ENCODE assay signal across 10 cellular contexts in genomic region chr1:89262643-89263042, GRCh38. TPM values are rescaled to one million over a fixed set of nuclear protein-coding genes. Genes with fewer than 3 reads are reported as not detected.
DNase-seq lines count a peak whose midpoint lies in the region; FAIRE-seq and TF ChIP-seq lines count a peak whose summit lies in the region.
"Had no signal": no experiment of that assay in that cellular context is flagged by ENCODE, and none has a peak within 500 bp of the region (broad histone marks: within the 10 kb centered on the region; RNA-seq: fewer than 3 reads in every experiment).

No MANE protein-coding gene starts in this region.

- no peak overlapping the region for H2AK5ac ChIP-seq in H1 (ENCODE audit: low read depth, low read length)

- no peak overlapping the region for H3K18ac ChIP-seq in H1 (ENCODE audit: extremely low read depth, low read length)

- no peak overlapping the region for H2BK15ac ChIP-seq in H1 (ENCODE audit: low read length)

- no peak overlapping the region for H3K27ac ChIP-seq in H1 (ENCODE audit: low read depth, low read length)
- no peak overlapping the region for H3K27ac ChIP-seq in parathyroid adenoma
- peak overlapping the region in 1 of 2 donors; percentile 46 for H3K27ac ChIP-seq in small intestine (ENCODE audit: low read depth in 1 of 2, low read length in 1 of 2)
- H3K27ac ChIP-seq: A549 had no signal

- peak; percentile 25 for DNase-seq in DMS53 (lab: John Stamatoyannopoulos, UW)
- no peak for DNase-seq in DMS53 treated with DMSO at 0.1 percent for 48 hours (lab: John Stamatoyannopoulos, UW; ENCODE audit: unreplicated experiment)
- peak; percentile 5 for DNase-seq in MG63
- no peak for DNase-seq in H1 (ENCODE audit: low read depth in 1 of 2, low spot score in 2 of 2)
- DNase-seq in small intestine: no peak
- no peak for DNase-seq in AML-193 (lab: John Stamatoyannopoulos, UW)
- DNase-seq in NCI-H446 treated with DMSO at 0.1 percent for 48 hours (lab: John Stamatoyannopoulos, UW): no peak

- H3K4me1 ChIP-seq in H1 (replicated peaks in 1 of 4; ENCODE audit: control insufficient read depth in 3 of 4, insufficient read depth in 4 of 4, low read length in 3 of 4): peaks cover 0 to 3% (median 1%) of the 10 kb centered on the region in 4 experiments; a peak in 2 of 7 replicates
- H3K4me1 ChIP-seq in parathyroid adenoma: peaks cover 13% of the 10 kb centered on the region
- peaks cover 0 to 6% of the 10 kb centered on the region in 2 donors for H3K4me1 ChIP-seq in small intestine (ENCODE audit: control insufficient read depth in 2 of 2, insufficient read depth in 1 of 2, low read depth in 1 of 2, low read length in 1 of 2)
- H3K4me1 ChIP-seq: A549 had no signal

- H4K8ac ChIP-seq in H1 (ENCODE audit: extremely low read depth, insufficient read depth, low read length): no peak overlapping the region

- H2BK120ac ChIP-seq in H1 (replicated peaks; ENCODE audit: low read depth, low read length): no peak overlapping the region

- FAIRE-seq in H1 (lab: Jason Lieb, UNC): no peak
- FAIRE-seq in small intestine (lab: Jason Lieb, UNC): no peak
- FAIRE-seq: A549, GM12878 had no signal

- no peaks in the 10 kb centered on the region for H3K79me1 ChIP-seq in H1 (ENCODE audit: low read depth, low read length)

- no peak overlapping the region for H2BK20ac ChIP-seq in H1 (ENCODE audit: low read length)

- H3K4me3 ChIP-seq in MG63: no peak overlapping the region
- H3K4me3 ChIP-seq in H1 (ENCODE audit: extremely low read depth in 1 of 4, insufficient read depth in 2 of 4, low read depth in 3 of 4, low read length in 4 of 4): no peak overlapping the region
- H3K4me3 ChIP-seq in parathyroid adenoma (ENCODE audit: low read depth, low read length): no peak overlapping the region
- H3K4me3 ChIP-seq in small intestine (ENCODE audit: low read depth in 1 of 2, low read length in 2 of 2): no peak overlapping the region
- H3K4me3 ChIP-seq: A549, GM12878 had no signal

- no peak overlapping the region for H3K4ac ChIP-seq in H1 (replicated peaks; ENCODE audit: insufficient read length, low read depth, low read length)

- H3K14ac ChIP-seq in H1 (ENCODE audit: insufficient read length): no peak overlapping the region

- TF ChIP-seq CTCF in H1 (IDR thresholded peaks at IDR 0.05; ENCODE audit: control extremely low read depth in 1 of 3, insufficient read depth in 1 of 3, low read depth in 1 of 3, low read length in 3 of 3): no peak
- TF ChIP-seq CTCF in parathyroid adenoma (IDR thresholded peaks at IDR 0.05): no peak

- H3K9me3 ChIP-seq in MG63 (no peaks in the 10 kb centered on the region), H1 (ENCODE audit: insufficient read depth in 2 of 2, low read depth in 1 of 2, low read length in 1 of 2) (no peaks in the 10 kb centered on the region), parathyroid adenoma (ENCODE audit: control insufficient read depth, low read length) (no peaks in the 10 kb centered on the region), small intestine (ENCODE audit: control insufficient read depth, low read depth) (no peaks in the 10 kb centered on the region)
- H3K9me3 ChIP-seq: A549 had no signal

- H3K4me2 ChIP-seq in H1 (ENCODE audit: insufficient read depth in 1 of 2, low read depth in 2 of 2, low read length in 2 of 2) (no peak overlapping the region), parathyroid adenoma (ENCODE audit: low read length) (peak overlapping the region; percentile 47)
- H3K4me2 ChIP-seq: A549 had no signal

- no peaks in the 10 kb centered on the region for H3K23me2 ChIP-seq in H1 (ENCODE audit: low read depth, low read length)

- no peak for TF ChIP-seq EP300 in H1 (IDR thresholded peaks at IDR 0.05; ENCODE audit: borderline replicate concordance in 1 of 2, low read depth in 2 of 2, low read length in 2 of 2)

- 0 out of 2 replicates have a peak overlapping the region, but pooled peaks have one; percentile 30 for H2AFZ ChIP-seq in H1 (ENCODE audit: low read length)
- H2AFZ ChIP-seq in parathyroid adenoma: no peak overlapping the region

- no peak overlapping the region for H3K56ac ChIP-seq in H1 (replicated peaks; ENCODE audit: insufficient read length, low read depth, low read length)

- H4K20me1 ChIP-seq in H1 (replicated peaks in 1 of 2; ENCODE audit: control insufficient read depth in 1 of 2, insufficient read depth in 2 of 2, low read length in 2 of 2): no peaks in the 10 kb centered on the region

- H3K36me3 ChIP-seq in MG63 (no peaks in the 10 kb centered on the region), H1 (ENCODE audit: control insufficient read depth in 2 of 4, insufficient read depth in 4 of 4, low read length in 3 of 4) (no peaks in the 10 kb centered on the region), parathyroid adenoma (ENCODE audit: control insufficient read depth, insufficient read depth, low read length) (no peaks in the 10 kb centered on the region), small intestine (ENCODE audit: control insufficient read depth in 2 of 2, insufficient read depth in 2 of 2, low read length in 2 of 2) (no peaks in the 10 kb centered on the region)

- no peak overlapping the region for H2BK12ac ChIP-seq in H1 (ENCODE audit: low read depth, low read length)

- POLR2A ChIA-PET in H1 (lab: Charles Lee; ENCODE audit: partially characterized antibody): no interaction called here

- H4K91ac ChIP-seq in H1 (replicated peaks; ENCODE audit: insufficient read length, low read length): no peak overlapping the region

- H3K9ac ChIP-seq in H1 (replicated peaks in 1 of 4; ENCODE audit: extremely low read depth in 1 of 4, low read depth in 3 of 4, low read length in 3 of 4) (no peak overlapping the region), parathyroid adenoma (no peak overlapping the region)

- TF ChIP-seq POLR2A in H1 (IDR thresholded peaks at IDR 0.05; ENCODE audit: control extremely low read depth in 1 of 2, low read depth in 2 of 2, low read length in 2 of 2): no peak

- no peak for TF ChIP-seq RAD21 in H1 (IDR thresholded peaks at IDR 0.05 in 1 of 2, conservative IDR thresholded peaks at IDR 0.05 in 1 of 2; ENCODE audit: low read depth in 2 of 2, low read length in 2 of 2)

- no peaks in the 10 kb centered on the region for H3K79me2 ChIP-seq in H1 (ENCODE audit: control insufficient read depth in 1 of 2, insufficient read depth in 2 of 2, low read length in 2 of 2)
- H3K79me2 ChIP-seq in parathyroid adenoma: no peaks in the 10 kb centered on the region

- 80% methylated on average over 2 of the region's 2 CpGs; no CpG with 5 or more reads in 1 of the 2 experiments for WGBS in H1 (ENCODE audit: extremely low coverage in 1 of 2, insufficient coverage in 1 of 2, insufficient read length in 1 of 2, insufficient replicate concordance in 2 of 2, low coverage in 1 of 2, low lambda C conversion rate in 2 of 2, missing lambda C conversion rate in 1 of 2), 2 experiments
- 32 to 46% (median 44%) methylated on average over 2 of the region's 2 CpGs for WGBS in small intestine, 3 donors

- no peak overlapping the region for H3K23ac ChIP-seq in H1 (ENCODE audit: insufficient read length)

- H2BK5ac ChIP-seq in H1 (ENCODE audit: low read depth, low read length): no peak overlapping the region

- CTCF ChIA-PET in H1 (lab: Charles Lee; ENCODE audit: partially characterized antibody): no interaction called here

- H3K27me3 ChIP-seq in MG63: no peaks in the 10 kb centered on the region
- no peaks in the 10 kb centered on the region for H3K27me3 ChIP-seq in H1 (replicated peaks in 1 of 4; ENCODE audit: control insufficient read depth in 3 of 4, extremely low read depth in 1 of 4, insufficient read depth in 3 of 4, low read length in 3 of 4)
- no peaks in the 10 kb centered on the region for H3K27me3 ChIP-seq in parathyroid adenoma (ENCODE audit: control insufficient read depth, insufficient read depth, low read length)
- no peaks in the 10 kb centered on the region for H3K27me3 ChIP-seq in small intestine (ENCODE audit: control insufficient read depth in 2 of 2, insufficient read depth in 2 of 2, low read length in 2 of 2)

- H4K5ac ChIP-seq in H1 (ENCODE audit: insufficient read length, low read depth, low read length): no peak overlapping the region

TF ChIP-seq in H1, 55 proteins besides CTCF, POLR2A, EP300 and RAD21 (continues in another document):
- TF ChIP-seq BACH1 (IDR thresholded peaks at IDR 0.05; ENCODE audit: low read length): no peak
- no peak for TF ChIP-seq ASH2L (IDR thresholded peaks at IDR 0.05; ENCODE audit: low read length)
- no peak for TF ChIP-seq TAF1 (IDR thresholded peaks at IDR 0.05; ENCODE audit: low read depth, low read length)
- no peak for TF ChIP-seq MAFK (IDR thresholded peaks at IDR 0.05; ENCODE audit: low read depth, low read length)
- no peak for TF ChIP-seq TCF12 (IDR thresholded peaks at IDR 0.05; ENCODE audit: low read depth, low read length)
- TF ChIP-seq EZH2 (IDR thresholded peaks at IDR 0.05; ENCODE audit: low read depth, low read length, severe bottlenecking): no peak
- no peak for TF ChIP-seq SIN3A (conservative IDR thresholded peaks at IDR 0.05 in 1 of 2, IDR thresholded peaks at IDR 0.05 in 1 of 2; ENCODE audit: low read depth in 1 of 2, low read length in 2 of 2)
- no peak for TF ChIP-seq SUZ12 (IDR thresholded peaks at IDR 0.05; ENCODE audit: low read length)
- TF ChIP-seq, protein P1, sequence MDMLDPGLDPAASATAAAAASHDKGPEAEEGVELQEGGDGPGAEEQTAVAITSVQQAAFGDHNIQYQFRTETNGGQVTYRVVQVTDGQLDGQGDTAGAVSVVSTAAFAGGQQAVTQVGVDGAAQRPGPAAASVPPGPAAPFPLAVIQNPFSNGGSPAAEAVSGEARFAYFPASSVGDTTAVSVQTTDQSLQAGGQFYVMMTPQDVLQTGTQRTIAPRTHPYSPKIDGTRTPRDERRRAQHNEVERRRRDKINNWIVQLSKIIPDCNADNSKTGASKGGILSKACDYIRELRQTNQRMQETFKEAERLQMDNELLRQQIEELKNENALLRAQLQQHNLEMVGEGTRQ (IDR thresholded peaks at IDR 0.05; ENCODE audit: low read length): no peak
- TF ChIP-seq KDM1A (IDR thresholded peaks at IDR 0.05; ENCODE audit: borderline replicate concordance, low read length): no peak
- TF ChIP-seq SP4 (IDR thresholded peaks at IDR 0.05; ENCODE audit: low read length): no peak
- TF ChIP-seq POLR2AphosphoS5 (IDR thresholded peaks at IDR 0.05; ENCODE audit: low read depth, low read length): no peak

RNA-seq across cellular contexts. Expression of gene GBP5, which starts 10.0 kb away (rescaled TPM):
- 0.26 and 4.6 TPM in 2 replicates for total RNA-seq in MG63 (2014; rRNA removed; shearing (Covaris generic); ENCODE audit: low replicate concordance)
- total RNA-seq in H1 (2021; fragmentation: NEBNext Ultra II Directional; extraction: Animal tissue kit (Norgen Biotek cat#: 25700)): not detected in 2 replicates
- polyA plus RNA-seq in H1 (2011; rRNA removed) (not detected in 2 replicates), small intestine (1 to 10 TPM in 2 of 3 donors, under 1 TPM in 1; 0.67 to 3.8 (median 2.4) TPM)
- not detected for polyA plus RNA-seq in H1 (2011; cell fraction: cytosol; rRNA removed)
- not detected for polyA plus RNA-seq in H1 (2011; cell fraction: nucleus; rRNA removed)
- not detected in 4 replicates for polyA plus RNA-seq in H1 (2012, experiment 1 of 2)
- not detected for polyA plus RNA-seq in H1 (2012, experiment 2 of 2)
- polyA plus RNA-seq in H1 (2013, experiment 1 of 2): not detected
- polyA plus RNA-seq in H1 (2013, experiment 2 of 2): not detected
- polyA minus RNA-seq in H1 (2011; rRNA and poly(A)+ RNA removed): not detected in 2 replicates
- not detected for polyA minus RNA-seq in H1 (2011; cell fraction: cytosol; rRNA and poly(A)+ RNA removed)
- polyA minus RNA-seq in H1 (2011; cell fraction: nucleus; rRNA and poly(A)+ RNA removed): not detected

Comparison
In these comparisons a context has a peak if more than half of its experiments do, and no peak if none do; other contexts are left out.
1. DNase-seq: peak in DMS53 (single experiment) and MG63 (single experiment); none in DMS53 treated with DMSO at 0.1 percent for 48 hours (single experiment), H1 (0 of 2), small intestine (single experiment), AML-193 (0 of 2) and NCI-H446 treated with DMSO at 0.1 percent for 48 hours (single experiment).